1 cellular context compared by ENCODE assay signal in the genomic region with DNA sequence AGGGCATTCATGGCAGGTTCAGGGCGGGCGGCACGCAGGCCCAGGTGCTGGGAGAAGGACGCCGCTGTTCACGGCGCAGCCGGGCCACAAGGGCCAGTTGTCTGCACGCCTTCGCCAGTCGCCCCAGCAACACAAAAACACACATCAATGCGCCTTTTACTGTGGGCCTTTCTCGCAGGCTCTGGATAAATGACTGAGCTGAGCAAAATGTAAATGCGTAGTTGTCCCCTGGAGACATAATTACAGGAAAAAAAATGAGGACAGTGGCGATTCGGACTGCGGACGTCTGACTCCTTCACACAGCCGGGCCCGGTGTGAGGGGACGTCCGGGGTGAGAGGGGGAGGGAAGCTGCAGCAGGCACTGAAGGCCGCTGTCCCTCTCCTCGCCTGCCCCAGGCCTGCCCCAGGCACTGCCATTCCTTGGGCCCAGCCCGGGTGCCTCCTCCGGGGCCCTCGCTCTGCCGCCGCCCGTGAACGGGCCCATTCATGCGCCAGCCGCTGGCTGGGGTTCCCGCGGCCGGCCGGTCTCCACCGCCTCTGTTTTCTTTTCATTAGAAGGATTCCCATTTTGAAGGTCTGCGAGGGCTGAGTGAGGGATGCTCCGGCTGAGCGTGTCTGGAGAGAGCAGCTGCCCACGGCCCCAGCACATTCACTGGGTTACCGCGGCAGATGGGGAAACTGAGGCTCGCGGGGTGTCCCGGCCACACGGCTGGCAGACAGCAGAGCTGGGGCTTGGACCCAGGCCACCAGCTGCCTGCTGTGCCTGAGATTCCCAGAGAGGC.
TF ChIP-seq lines count a peak whose summit lies in the region.

No MANE protein-coding gene starts in this region.

TF ChIP-seq in GM23338, 12 proteins besides CTCF, POLR2A, EP300 and RAD21 (continued from another document):
- TF ChIP-seq, protein P1, sequence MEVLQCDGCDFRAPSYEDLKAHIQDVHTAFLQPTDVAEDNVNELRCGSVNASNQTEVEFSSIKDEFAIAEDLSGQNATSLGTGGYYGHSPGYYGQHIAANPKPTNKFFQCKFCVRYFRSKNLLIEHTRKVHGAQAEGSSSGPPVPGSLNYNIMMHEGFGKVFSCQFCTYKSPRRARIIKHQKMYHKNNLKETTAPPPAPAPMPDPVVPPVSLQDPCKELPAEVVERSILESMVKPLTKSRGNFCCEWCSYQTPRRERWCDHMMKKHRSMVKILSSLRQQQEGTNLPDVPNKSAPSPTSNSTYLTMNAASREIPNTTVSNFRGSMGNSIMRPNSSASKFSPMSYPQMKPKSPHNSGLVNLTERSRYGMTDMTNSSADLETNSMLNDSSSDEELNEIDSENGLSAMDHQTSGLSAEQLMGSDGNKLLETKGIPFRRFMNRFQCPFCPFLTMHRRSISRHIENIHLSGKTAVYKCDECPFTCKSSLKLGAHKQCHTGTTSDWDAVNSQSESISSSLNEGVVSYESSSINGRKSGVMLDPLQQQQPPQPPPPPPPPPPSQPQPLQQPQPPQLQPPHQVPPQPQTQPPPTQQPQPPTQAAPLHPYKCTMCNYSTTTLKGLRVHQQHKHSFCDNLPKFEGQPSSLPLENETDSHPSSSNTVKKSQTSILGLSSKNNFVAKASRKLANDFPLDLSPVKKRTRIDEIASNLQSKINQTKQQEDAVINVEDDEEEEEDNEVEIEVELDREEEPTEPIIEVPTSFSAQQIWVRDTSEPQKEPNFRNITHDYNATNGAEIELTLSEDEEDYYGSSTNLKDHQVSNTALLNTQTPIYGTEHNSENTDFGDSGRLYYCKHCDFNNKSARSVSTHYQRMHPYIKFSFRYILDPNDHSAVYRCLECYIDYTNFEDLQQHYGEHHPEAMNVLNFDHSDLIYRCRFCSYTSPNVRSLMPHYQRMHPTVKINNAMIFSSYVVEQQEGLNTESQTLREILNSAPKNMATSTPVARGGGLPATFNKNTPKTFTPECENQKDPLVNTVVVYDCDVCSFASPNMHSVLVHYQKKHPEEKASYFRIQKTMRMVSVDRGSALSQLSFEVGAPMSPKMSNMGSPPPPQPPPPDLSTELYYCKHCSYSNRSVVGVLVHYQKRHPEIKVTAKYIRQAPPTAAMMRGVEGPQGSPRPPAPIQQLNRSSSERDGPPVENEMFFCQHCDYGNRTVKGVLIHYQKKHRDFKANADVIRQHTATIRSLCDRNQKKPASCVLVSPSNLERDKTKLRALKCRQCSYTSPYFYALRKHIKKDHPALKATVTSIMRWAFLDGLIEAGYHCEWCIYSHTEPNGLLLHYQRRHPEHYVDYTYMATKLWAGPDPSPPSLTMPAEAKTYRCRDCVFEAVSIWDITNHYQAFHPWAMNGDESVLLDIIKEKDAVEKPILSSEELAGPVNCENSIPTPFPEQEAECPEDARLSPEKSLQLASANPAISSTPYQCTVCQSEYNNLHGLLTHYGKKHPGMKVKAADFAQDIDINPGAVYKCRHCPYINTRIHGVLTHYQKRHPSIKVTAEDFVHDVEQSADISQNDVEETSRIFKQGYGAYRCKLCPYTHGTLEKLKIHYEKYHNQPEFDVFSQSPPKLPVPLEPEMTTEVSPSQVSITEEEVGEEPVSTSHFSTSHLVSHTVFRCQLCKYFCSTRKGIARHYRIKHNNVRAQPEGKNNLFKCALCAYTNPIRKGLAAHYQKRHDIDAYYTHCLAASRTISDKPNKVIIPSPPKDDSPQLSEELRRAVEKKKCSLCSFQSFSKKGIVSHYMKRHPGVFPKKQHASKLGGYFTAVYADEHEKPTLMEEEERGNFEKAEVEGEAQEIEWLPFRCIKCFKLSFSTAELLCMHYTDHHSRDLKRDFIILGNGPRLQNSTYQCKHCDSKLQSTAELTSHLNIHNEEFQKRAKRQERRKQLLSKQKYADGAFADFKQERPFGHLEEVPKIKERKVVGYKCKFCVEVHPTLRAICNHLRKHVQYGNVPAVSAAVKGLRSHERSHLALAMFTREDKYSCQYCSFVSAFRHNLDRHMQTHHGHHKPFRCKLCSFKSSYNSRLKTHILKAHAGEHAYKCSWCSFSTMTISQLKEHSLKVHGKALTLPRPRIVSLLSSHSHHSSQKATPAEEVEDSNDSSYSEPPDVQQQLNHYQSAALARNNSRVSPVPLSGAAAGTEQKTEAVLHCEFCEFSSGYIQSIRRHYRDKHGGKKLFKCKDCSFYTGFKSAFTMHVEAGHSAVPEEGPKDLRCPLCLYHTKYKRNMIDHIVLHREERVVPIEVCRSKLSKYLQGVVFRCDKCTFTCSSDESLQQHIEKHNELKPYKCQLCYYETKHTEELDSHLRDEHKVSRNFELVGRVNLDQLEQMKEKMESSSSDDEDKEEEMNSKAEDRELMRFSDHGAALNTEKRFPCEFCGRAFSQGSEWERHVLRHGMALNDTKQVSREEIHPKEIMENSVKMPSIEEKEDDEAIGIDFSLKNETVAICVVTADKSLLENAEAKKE (CRISPR knock-in tag; IDR thresholded peaks at IDR 0.05) = no peak
- no peak for TF ChIP-seq JUNB (IDR thresholded peaks at IDR 0.05; ENCODE audit: unreplicated experiment)
TF ChIP-seq in GM23338: peak in this region for 0.
